In genomic region chr22:46514592-46515207, GRCh38 we compare ENCODE assay signal across 12 cellular contexts. TPM values are rescaled to one million over a fixed set of nuclear protein-coding genes. Genes with fewer than 3 reads are reported as not detected.
DNase-seq lines count a peak whose midpoint lies in the region; ATAC-seq and TF ChIP-seq lines count a peak whose summit lies in the region.
"Had no signal": no experiment of that assay in that cellular context is flagged by ENCODE, and none has a peak within 500 bp of the region (broad histone marks: within the 10 kb centered on the region; RNA-seq: fewer than 3 reads in every experiment).

No MANE protein-coding gene starts in this region.

- H3K79me2 ChIP-seq in H9 (ENCODE audit: insufficient read depth, low read length): no peaks in the 10 kb centered on the region; the same call in 1 of the 2 replicates

- no peak overlapping the region for H3T11ph ChIP-seq in H9 (ENCODE audit: low read length)

- H2BK15ac ChIP-seq in H9 (ENCODE audit: low read depth, low read length): no peak overlapping the region

- H2BK20ac ChIP-seq in H9 (ENCODE audit: low read depth, low read length, poor library complexity, severe bottlenecking): no peak overlapping the region

- no peaks in the 10 kb centered on the region for H3K27me3 ChIP-seq in H9 (ENCODE audit: insufficient read depth, low read length)
- H3K27me3 ChIP-seq in SJSA1 (replicated peaks): no peaks in the 10 kb centered on the region

- H3K27ac ChIP-seq in H9 (ENCODE audit: insufficient read length, low read depth, low read length) (no peak overlapping the region), SJSA1 (no peak overlapping the region)

- H3K36me3 Mint-ChIP-seq in H9 (ENCODE audit: insufficient read depth in 1 of 3, low read depth in 3 of 3) (peaks cover 0 to 4% (median 4%) of the 10 kb centered on the region in 3 experiments; a peak in 2 of 7 replicates), progenitor cell of endocrine pancreas (ENCODE audit: insufficient read depth) (peaks cover 3% of the 10 kb centered on the region)

- H3K4me3 Mint-ChIP-seq in H9 (no peak overlapping the region), progenitor cell of endocrine pancreas (ENCODE audit: low read depth) (no peak overlapping the region)
- H3K4me3 Mint-ChIP-seq: nephron; T-helper 2 cell treated with Interferon-gamma antibody and Interleukin-4, amounts not matched to agents 5 μg/mL and 100 μg/mL, for 36 hours had no signal

- H3K9me3 ChIP-seq in H9 (ENCODE audit: control insufficient read depth, low read depth, low read length) (no peaks in the 10 kb centered on the region), SJSA1 (replicated peaks) (no peaks in the 10 kb centered on the region)

- no peak overlapping the region for H2BK5ac ChIP-seq in H9 (ENCODE audit: insufficient read length, low read length)

- ATAC-seq in esophagus mucosa (peak; percentile 88), HG02623 (IDR thresholded peaks at IDR 0.05; ENCODE audit: unreplicated experiment) (no peak)

- H3K9ac ChIP-seq in H9 (ENCODE audit: extremely low read depth, insufficient read length, low read length): no peak overlapping the region

- no peak overlapping the region for H2BK120ac ChIP-seq in H9 (ENCODE audit: low read depth, low read length, poor library complexity, severe bottlenecking)

- TF ChIP-seq CTCF in H9 (conservative IDR thresholded peaks at IDR 0.05) (no peak), progenitor cell of endocrine pancreas (IDR thresholded peaks at IDR 0.05; ENCODE audit: unreplicated experiment) (no peak)

- H4K91ac ChIP-seq in H9 (ENCODE audit: insufficient read length, low read depth, low read length): no peak overlapping the region

- no peaks in the 10 kb centered on the region for H3K79me1 ChIP-seq in H9 (ENCODE audit: insufficient read depth, low read depth, low read length, poor library complexity, severe bottlenecking)

- peak overlapping the region; percentile 70 to 88 (median 87); a peak in 6 of 7 replicates for H3K27ac Mint-ChIP-seq in H9
- H3K27ac Mint-ChIP-seq in progenitor cell of endocrine pancreas: no peak overlapping the region
- H3K27ac Mint-ChIP-seq: nephron; T-helper 2 cell treated with Interferon-gamma antibody and Interleukin-4, amounts not matched to agents 5 μg/mL and 100 μg/mL, for 36 hours had no signal

- H3K23me2 ChIP-seq in H9 (ENCODE audit: insufficient read length, low read depth, low read length, poor library complexity, severe bottlenecking): no peaks in the 10 kb centered on the region

- H2AK5ac ChIP-seq in H9 (ENCODE audit: insufficient read length, low read length): no peak overlapping the region

- no peak overlapping the region for H4K8ac ChIP-seq in H9 (replicated peaks; ENCODE audit: insufficient read length, low read depth, low read length)

- H3K4me3 ChIP-seq in SJSA1: no peak overlapping the region

- no CpG with 5 or more reads among the region's 16 CpGs for WGBS in H9 (ENCODE audit: extremely low coverage, insufficient read length, low lambda C conversion rate)

- H3K14ac ChIP-seq in H9 (ENCODE audit: insufficient read depth, low read length): peak overlapping the region; percentile 74

- no peaks in the 10 kb centered on the region for H3K4me1 ChIP-seq in H9 (ENCODE audit: insufficient read depth, low read length)
- H3K4me1 ChIP-seq in SJSA1 (replicated peaks): peaks cover 13% of the 10 kb centered on the region

- no peak overlapping the region for H3K23ac ChIP-seq in H9 (ENCODE audit: insufficient read length, low read depth, low read length)

- no peaks in the 10 kb centered on the region for H3K27me3 Mint-ChIP-seq in H9 (ENCODE audit: low read depth)
- peaks cover 19% of the 10 kb centered on the region for H3K27me3 Mint-ChIP-seq in progenitor cell of endocrine pancreas

- no peak overlapping the region for H2AFZ ChIP-seq in H9 (ENCODE audit: low read length)

- H3K9me3 Mint-ChIP-seq in H9 (no peaks in the 10 kb centered on the region), progenitor cell of endocrine pancreas (ENCODE audit: low read depth) (no peaks in the 10 kb centered on the region)
- H3K9me3 Mint-ChIP-seq: nephron; T-helper 2 cell treated with Interferon-gamma antibody and Interleukin-4, amounts not matched to agents 5 μg/mL and 100 μg/mL, for 36 hours had no signal

- H3K36me3 ChIP-seq in SJSA1: no peaks in the 10 kb centered on the region

- H3K56ac ChIP-seq in H9 (ENCODE audit: insufficient read length, low read depth, low read length): no peak overlapping the region

- DNase-seq in H9 (no peak), SJSA1 (ENCODE audit: low read depth in 1 of 2, low spot score in 2 of 2) (peak; percentile 15 to 63), renal cortical epithelial cell (ENCODE audit: low read depth) (peak; percentile 65), progenitor cell of endocrine pancreas (ENCODE audit: low spot score, unreplicated experiment) (no peak), NCI-H1105 treated with DMSO at 0.1 percent for 48 hours (lab: John Stamatoyannopoulos, UW) (no peak), NCI-H774 (lab: John Stamatoyannopoulos, UW) (no peak)
- DNase-seq: COR-L47, NCI-H1694 treated with DMSO at 0.1 percent for 48 hours had no signal

- no peak overlapping the region for H2BK12ac ChIP-seq in H9 (ENCODE audit: insufficient read length, low read depth, low read length)

- H4K5ac ChIP-seq in H9 (ENCODE audit: insufficient read length, low read depth, low read length): no peak overlapping the region

- peak overlapping the region; percentile 9 for H3K18ac ChIP-seq in H9 (ENCODE audit: insufficient read length, low read depth, low read length)

- H3K4me1 Mint-ChIP-seq in H9 (peaks cover 32 to 42% of the 10 kb centered on the region in 2 experiments), progenitor cell of endocrine pancreas (ENCODE audit: low read depth) (peaks cover 2% of the 10 kb centered on the region)

- H4K20me1 ChIP-seq in H9 (ENCODE audit: control insufficient read depth, insufficient read depth, insufficient read length): no peaks in the 10 kb centered on the region

- H3K4me2 ChIP-seq in H9 (ENCODE audit: insufficient read depth, insufficient read length, low read length): no peak overlapping the region

- H3K4ac ChIP-seq in H9 (ENCODE audit: low read depth, low read length): no peak overlapping the region

RNA-seq across cellular contexts. Expression of gene CELSR1, which starts 22.7 kb away (rescaled TPM):
- total RNA-seq in H9 (2021) (21.2 and 22.6 TPM in 2 replicates), esophagus mucosa (36.0 TPM), renal cortical epithelial cell (41.2 and 151 TPM in 2 replicates), progenitor cell of endocrine pancreas (20.9 and 21.0 TPM in 2 replicates)
- total RNA-seq in SJSA1 (2014; rRNA removed; shearing (Covaris generic)): 0.41 and 1.1 TPM in 2 replicates

Comparison
In these comparisons a context has a peak if more than half of its experiments do, and no peak if none do; other contexts are left out.
1. DNase-seq: peak in SJSA1 (2 of 2) and renal cortical epithelial cell (single experiment); none in H9 (single experiment), progenitor cell of endocrine pancreas (single experiment), NCI-H1105 treated with DMSO at 0.1 percent for 48 hours (single experiment) and NCI-H774 (single experiment).
2. RNA of gene CELSR1, which starts 22.7 kb away (total RNA-seq): 41.2 to 151 TPM in renal cortical epithelial cell, 36.0 TPM in esophagus mucosa (single experiment), 21.2 to 22.6 TPM in H9 and 20.9 to 21.0 TPM in progenitor cell of endocrine pancreas; 0.41 to 1.1 TPM in SJSA1; every median in the first group is over 10 times any median in the second.